ENCODE assay signal across 1 cellular context in genomic region chr17:79162012-79162577, GRCh38.
TF ChIP-seq lines count a peak whose summit lies in the region.

No MANE protein-coding gene starts in this region.

TF ChIP-seq in HepG2, 621 proteins besides CTCF, POLR2A, EP300 and RAD21 (continued from another document):
- TF ChIP-seq ZNF687 (CRISPR knock-in tag; IDR thresholded peaks at IDR 0.05): no peak
